Comparison of ENCODE assay signal across 1 cellular context in genomic region chr2:216700088-216700567, GRCh38.
TF ChIP-seq lines count a peak whose summit lies in the region.

No MANE protein-coding gene starts in this region.

TF ChIP-seq in HEK293, 187 proteins besides CTCF, POLR2A, EP300 and RAD21 (continued from another document):
- peak; percentile 48 for TF ChIP-seq PRDM6 (tag by site-specific recombination; IDR thresholded peaks at IDR 0.05)
- peak; percentile 96 for TF ChIP-seq GFI1B (tag by site-specific recombination; IDR thresholded peaks at IDR 0.05)
- peak; percentile 77 for TF ChIP-seq ZBTB44 (tag by site-specific recombination; IDR thresholded peaks at IDR 0.05)
- TF ChIP-seq TRIM28 (IDR thresholded peaks at IDR 0.05; ENCODE audit: borderline replicate concordance, low read length): peak; percentile 62
- TF ChIP-seq PRDM4 (tag by site-specific recombination; IDR thresholded peaks at IDR 0.05): peak; percentile 55
- no peak for TF ChIP-seq MZF1 (tag by site-specific recombination; IDR thresholded peaks at IDR 0.05; ENCODE audit: borderline replicate concordance)
- TF ChIP-seq ZNF341 (tag by site-specific recombination; IDR thresholded peaks at IDR 0.05; ENCODE audit: low read depth): peak; percentile 15; the same call in 1 of the 2 replicates
- peak; percentile 80 for TF ChIP-seq OSR2 (tag by site-specific recombination; IDR thresholded peaks at IDR 0.05)
- no peak for TF ChIP-seq ZSCAN4 (tag by site-specific recombination; IDR thresholded peaks at IDR 0.05)
- peak; percentile 43 for TF ChIP-seq ZBTB17 (tag by site-specific recombination; IDR thresholded peaks at IDR 0.05)
- TF ChIP-seq FEZF1 (tag by site-specific recombination; IDR thresholded peaks at IDR 0.05): peak; percentile 72
- TF ChIP-seq ZNF843 (tag by site-specific recombination; IDR thresholded peaks at IDR 0.05): peak; percentile 68
- peak; percentile 94 for TF ChIP-seq ZNF561 (tag by site-specific recombination; IDR thresholded peaks at IDR 0.05; ENCODE audit: borderline replicate concordance)
- peak; percentile 42; the same call in 1 of the 2 replicates for TF ChIP-seq ZNF610 (tag by site-specific recombination; IDR thresholded peaks at IDR 0.05; ENCODE audit: borderline replicate concordance)
- TF ChIP-seq ZNF580 (tag by site-specific recombination; IDR thresholded peaks at IDR 0.05): no peak; the same call in 1 of the 2 replicates
- TF ChIP-seq WT1 (tag by site-specific recombination; IDR thresholded peaks at IDR 0.05): peak; percentile 80
- TF ChIP-seq KLF10 (tag by site-specific recombination; IDR thresholded peaks at IDR 0.05): 0 out of 2 replicates have a peak, but pooled peaks have one; percentile 30
- 0 out of 2 replicates have a peak, but pooled peaks have one; percentile 67 for TF ChIP-seq ZSCAN30 (tag by site-specific recombination; IDR thresholded peaks at IDR 0.05)
- TF ChIP-seq ZBTB1 (tag by site-specific recombination; IDR thresholded peaks at IDR 0.05): no peak
- peak; percentile 91 for TF ChIP-seq ZBTB6 (tag by site-specific recombination; IDR thresholded peaks at IDR 0.05)
